1 cellular context compared by ENCODE assay signal in genomic region chr17:55441544-55441943, GRCh38.
TF ChIP-seq lines count a peak whose summit lies in the region.

No MANE protein-coding gene starts in this region.

TF ChIP-seq in HepG2, 621 proteins besides CTCF, POLR2A, EP300 and RAD21 (continued from another document):
- TF ChIP-seq, protein P1, sequence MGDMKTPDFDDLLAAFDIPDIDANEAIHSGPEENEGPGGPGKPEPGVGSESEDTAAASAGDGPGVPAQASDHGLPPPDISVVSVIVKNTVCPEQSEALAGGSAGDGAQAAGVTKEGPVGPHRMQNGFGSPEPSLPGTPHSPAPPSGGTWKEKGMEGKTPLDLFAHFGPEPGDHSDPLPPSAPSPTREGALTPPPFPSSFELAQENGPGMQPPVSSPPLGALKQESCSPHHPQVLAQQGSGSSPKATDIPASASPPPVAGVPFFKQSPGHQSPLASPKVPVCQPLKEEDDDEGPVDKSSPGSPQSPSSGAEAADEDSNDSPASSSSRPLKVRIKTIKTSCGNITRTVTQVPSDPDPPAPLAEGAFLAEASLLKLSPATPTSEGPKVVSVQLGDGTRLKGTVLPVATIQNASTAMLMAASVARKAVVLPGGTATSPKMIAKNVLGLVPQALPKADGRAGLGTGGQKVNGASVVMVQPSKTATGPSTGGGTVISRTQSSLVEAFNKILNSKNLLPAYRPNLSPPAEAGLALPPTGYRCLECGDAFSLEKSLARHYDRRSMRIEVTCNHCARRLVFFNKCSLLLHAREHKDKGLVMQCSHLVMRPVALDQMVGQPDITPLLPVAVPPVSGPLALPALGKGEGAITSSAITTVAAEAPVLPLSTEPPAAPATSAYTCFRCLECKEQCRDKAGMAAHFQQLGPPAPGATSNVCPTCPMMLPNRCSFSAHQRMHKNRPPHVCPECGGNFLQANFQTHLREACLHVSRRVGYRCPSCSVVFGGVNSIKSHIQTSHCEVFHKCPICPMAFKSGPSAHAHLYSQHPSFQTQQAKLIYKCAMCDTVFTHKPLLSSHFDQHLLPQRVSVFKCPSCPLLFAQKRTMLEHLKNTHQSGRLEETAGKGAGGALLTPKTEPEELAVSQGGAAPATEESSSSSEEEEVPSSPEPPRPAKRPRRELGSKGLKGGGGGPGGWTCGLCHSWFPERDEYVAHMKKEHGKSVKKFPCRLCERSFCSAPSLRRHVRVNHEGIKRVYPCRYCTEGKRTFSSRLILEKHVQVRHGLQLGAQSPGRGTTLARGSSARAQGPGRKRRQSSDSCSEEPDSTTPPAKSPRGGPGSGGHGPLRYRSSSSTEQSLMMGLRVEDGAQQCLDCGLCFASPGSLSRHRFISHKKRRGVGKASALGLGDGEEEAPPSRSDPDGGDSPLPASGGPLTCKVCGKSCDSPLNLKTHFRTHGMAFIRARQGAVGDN (CRISPR knock-in tag; IDR thresholded peaks at IDR 0.05), result no peak
- TF ChIP-seq RFXAP (CRISPR knock-in tag; IDR thresholded peaks at IDR 0.05; ENCODE audit: borderline replicate concordance) (no peak), GATAD2A (CRISPR knock-in tag; IDR thresholded peaks at IDR 0.05) (0 out of 2 replicates have a peak, but pooled peaks have one; percentile 17), CC2D1A (CRISPR knock-in tag; IDR thresholded peaks at IDR 0.05) (no peak)
